Comparison of ENCODE assay signal across 9 cellular contexts in genomic region chr14:103078420-103078749, GRCh38. TPM values are rescaled to one million over a fixed set of nuclear protein-coding genes. Genes with fewer than 3 reads are reported as not detected.
DNase-seq lines count a peak whose midpoint lies in the region; ATAC-seq, FAIRE-seq and TF ChIP-seq lines count a peak whose summit lies in the region.
"Had no signal": no experiment of that assay in that cellular context is flagged by ENCODE, and none has a peak within 500 bp of the region (broad histone marks: within the 10 kb centered on the region; RNA-seq: fewer than 3 reads in every experiment).

No MANE protein-coding gene starts in this region.

- TF ChIP-seq CTCF in A673 (conservative IDR thresholded peaks at IDR 0.05; ENCODE audit: low read depth, low read length) (peak; percentile 75), LNCaP clone FGC (IDR thresholded peaks at IDR 0.05; ENCODE audit: control insufficient read depth, extremely low read depth, insufficient read depth) (peak; percentile 74), fibroblast of pulmonary artery (IDR thresholded peaks at IDR 0.05; ENCODE audit: low read length, missing control alignments) (peak; percentile 78), neutrophil (IDR thresholded peaks at IDR 0.05) (peak; percentile 64)

- H3K9me3 Mint-ChIP-seq in activated T-cell treated with anti-CD3 and anti-CD28 coated beads, Interleukin-2, amount 50 U/mL, for 72 hours: no peaks in the 10 kb centered on the region
- H3K9me3 Mint-ChIP-seq: stimulated activated naive CD8-positive, alpha-beta T cell treated with anti-CD3 and anti-CD28 coated beads, Interleukin-15, Interleukin-2, amounts not matched to agents 100 ng/mL and 50 ng/mL, for 24 hours had no signal

- H3K27me3 ChIP-seq in A673 (replicated peaks; ENCODE audit: insufficient read depth, low read depth, low read length, poor library complexity) (no peaks in the 10 kb centered on the region), neutrophil (peaks cover 92% of the 10 kb centered on the region)

- H3K27ac Mint-ChIP-seq in activated T-cell treated with anti-CD3 and anti-CD28 coated beads, Interleukin-2, amount 50 U/mL, for 72 hours: no peak overlapping the region
- H3K27ac Mint-ChIP-seq: stimulated activated naive CD8-positive, alpha-beta T cell treated with anti-CD3 and anti-CD28 coated beads, Interleukin-15, Interleukin-2, amounts not matched to agents 100 ng/mL and 50 ng/mL, for 24 hours had no signal

- H3K4me3 ChIP-seq in A673 (ENCODE audit: low read depth, low read length, poor library complexity, severe bottlenecking) (no peak overlapping the region), LNCaP clone FGC (ENCODE audit: low read depth, low read length) (no peak overlapping the region), fibroblast of pulmonary artery (replicated peaks; ENCODE audit: low read depth, low read length) (no peak overlapping the region), neutrophil (ENCODE audit: low read depth in 1 of 2, low read length in 1 of 2) (no peak overlapping the region)

- BruUV-seq in A673 (replicated peaks; lab: Mats Ljungman, UMichigan): no TSS peak

- H3K4me3 Mint-ChIP-seq in activated T-cell treated with anti-CD3 and anti-CD28 coated beads, Interleukin-2, amount 50 U/mL, for 72 hours: no peak overlapping the region
- H3K4me3 Mint-ChIP-seq: stimulated activated naive CD8-positive, alpha-beta T cell treated with anti-CD3 and anti-CD28 coated beads, Interleukin-15, Interleukin-2, amounts not matched to agents 100 ng/mL and 50 ng/mL, for 24 hours had no signal

- POLR2A ChIA-PET in A673 (lab: Charles Lee; ENCODE audit: low non-redundant PET): no interaction called here

- peaks cover 5% of the 10 kb centered on the region for H3K27me3 Mint-ChIP-seq in activated T-cell treated with anti-CD3 and anti-CD28 coated beads, Interleukin-2, amount 50 U/mL, for 72 hours (ENCODE audit: low read depth)

- H3K27ac ChIP-seq in A673 (ENCODE audit: low read depth, low read length, poor library complexity, severe bottlenecking): no peak overlapping the region
- no peak overlapping the region for H3K27ac ChIP-seq in neutrophil

- no peaks in the 10 kb centered on the region for H3K9me3 ChIP-seq in A673 (ENCODE audit: low read depth, low read length, poor library complexity, severe bottlenecking)
- H3K9me3 ChIP-seq in neutrophil: no peaks in the 10 kb centered on the region

- no peak for FAIRE-seq in RCC 7860 (lab: Jason Lieb, UNC)

- H3K36me3 Mint-ChIP-seq in activated T-cell treated with anti-CD3 and anti-CD28 coated beads, Interleukin-2, amount 50 U/mL, for 72 hours (ENCODE audit: insufficient read depth in 2 of 2): no peaks in the 10 kb centered on the region

- ATAC-seq in GM18867 (IDR thresholded peaks at IDR 0.05; ENCODE audit: unreplicated experiment): peak; percentile 54
- peak; percentile 71 to 73 for ATAC-seq in activated T-cell treated with anti-CD3 and anti-CD28 coated beads, Interleukin-2, amount 50 U/mL, for 72 hours (replicated peaks in 1 of 2)

- H3K36me3 ChIP-seq in A673 (ENCODE audit: insufficient read depth, low read length, poor library complexity, severe bottlenecking) (no peaks in the 10 kb centered on the region), neutrophil (no peaks in the 10 kb centered on the region)

- H3K4me1 Mint-ChIP-seq in activated T-cell treated with anti-CD3 and anti-CD28 coated beads, Interleukin-2, amount 50 U/mL, for 72 hours (ENCODE audit: low read depth): no peaks in the 10 kb centered on the region

- CTCF ChIA-PET in A673 (lab: Charles Lee): interaction anchor here (0.6 to 0.7 kb wide), 3 partner anchors 25 to 436 kb away, joined by 5 to 8 read pairs (median 6); no protein-coding TSS in a partner anchor

- peaks cover 6% of the 10 kb centered on the region for H3K4me1 ChIP-seq in A673 (ENCODE audit: insufficient read depth, low read length, poor library complexity, severe bottlenecking)
- peaks cover 8 to 10% of the 10 kb centered on the region in 2 experiments for H3K4me1 ChIP-seq in neutrophil (ENCODE audit: control insufficient read depth in 1 of 2, insufficient read depth in 1 of 2, low read depth in 1 of 2, low read length in 1 of 2)

- DNase-seq in A673 (ENCODE audit: low spot score) (peak; percentile 92), LNCaP clone FGC (ENCODE audit: low read depth) (peak; percentile 47), RCC 7860 (ENCODE audit: low spot score) (peak; percentile 32), fibroblast of pulmonary artery (ENCODE audit: low read depth) (peak; percentile 81), superior temporal gyrus (ENCODE audit: extremely low spot score) (peak; percentile 83)
- DNase-seq in activated T-cell treated with anti-CD3 and anti-CD28 coated beads, Interleukin-2, amount 50 U/mL, for 72 hours: peak; percentile 78

- intact Hi-C loops in A673 (cut with micrococcal nuclease; ENCODE audit: unreplicated experiment): loop anchor here (5.0 kb wide), 2 partner anchors 364 to 464 kb away; no protein-coding TSS in a partner anchor

RNA-seq across cellular contexts. Expression of gene LBHD2, which starts 5.6 kb away (rescaled TPM):
- total RNA-seq in A673 (2021): 0.99 and 2.3 TPM in 2 replicates
- not detected for total RNA-seq in activated T-cell treated with anti-CD3 and anti-CD28 coated beads, Interleukin-2, amount 50 U/mL, for 72 hours

RNA-seq across cellular contexts. Expression of gene EXOC3L4, which starts 16.1 kb away (rescaled TPM):
- total RNA-seq in A673 (2021): not detected in 2 replicates
- total RNA-seq in activated T-cell treated with anti-CD3 and anti-CD28 coated beads, Interleukin-2, amount 50 U/mL, for 72 hours: not detected

RNA-seq across cellular contexts. Expression of gene CDC42BPB, which starts 21.0 kb away (rescaled TPM):
- total RNA-seq in A673 (2021): 103 and 106 TPM in 2 replicates
- 1 to 10 TPM; 3.7 to 5.4 TPM for total RNA-seq in activated T-cell treated with anti-CD3 and anti-CD28 coated beads, Interleukin-2, amount 50 U/mL, for 72 hours

RNA-seq across cellular contexts. Expression of gene TNFAIP2, which starts 44.9 kb away (rescaled TPM):
- 5.5 and 7.0 TPM in 2 replicates for total RNA-seq in A673 (2021)
- total RNA-seq in activated T-cell treated with anti-CD3 and anti-CD28 coated beads, Interleukin-2, amount 50 U/mL, for 72 hours: 10 to 100 TPM in 1 of 2 donors, 1 to 10 TPM in 1; 8.8 to 12.2 TPM

Comparison
In these comparisons a context has a peak if more than half of its experiments do, and no peak if none do; other contexts are left out.
1. DNase-seq: peak in every context shown above with its lines; median percentile 92 in A673; 83 in superior temporal gyrus; 81 in fibroblast of pulmonary artery; 78 in activated T-cell treated with anti-CD3 and anti-CD28 coated beads, Interleukin-2, amount 50 U/mL, for 72 hours; 47 in LNCaP clone FGC; 32 in RCC 7860.
2. RNA of gene CDC42BPB, which starts 21.0 kb away (total RNA-seq): 103 to 106 TPM in A673; 3.7 to 5.4 TPM in activated T-cell treated with anti-CD3 and anti-CD28 coated beads, Interleukin-2, amount 50 U/mL, for 72 hours; every median in the first group is over 10 times any median in the second.
3. Peak in every context shown above with its lines, with median percentiles within 50 percentile points of each other: CTCF ChIP-seq.